ENCODE assay signal across 12 cellular contexts in the genomic region with DNA sequence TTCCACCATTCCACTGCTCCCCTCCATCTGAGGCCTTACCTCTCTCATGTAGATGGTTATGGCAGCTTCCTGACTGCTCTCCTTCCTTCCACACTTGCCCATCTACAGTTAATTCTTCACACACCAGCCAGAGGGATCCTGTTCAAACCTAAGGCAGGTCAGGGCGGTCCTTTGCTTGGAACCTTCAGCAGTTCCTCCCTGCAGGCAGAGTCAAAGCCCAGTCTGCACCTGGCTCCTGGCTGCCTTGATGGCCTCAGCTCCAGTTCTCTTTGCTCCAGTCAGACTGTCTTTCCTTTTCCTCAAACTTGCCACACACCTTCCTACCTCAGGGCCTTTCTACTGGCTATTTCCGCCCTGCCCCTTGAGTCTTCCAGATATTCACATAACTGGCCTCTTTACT. TPM values are rescaled to one million over a fixed set of nuclear protein-coding genes. Genes with fewer than 3 reads are reported as not detected.
DNase-seq lines count a peak whose midpoint lies in the region; ATAC-seq and TF ChIP-seq lines count a peak whose summit lies in the region.
"Had no signal": no experiment of that assay in that cellular context is flagged by ENCODE, and none has a peak within 500 bp of the region (broad histone marks: within the 10 kb centered on the region; RNA-seq: fewer than 3 reads in every experiment).

No MANE protein-coding gene starts in this region.

- H2AFZ ChIP-seq in Loucy (ENCODE audit: low read length): peak overlapping the region; percentile 96

- H3K4me3 ChIP-seq in Loucy (ENCODE audit: low read length, poor library complexity, severe bottlenecking): peak overlapping the region; percentile 72
- H3K4me3 ChIP-seq in uterus: no peak overlapping the region
- H3K4me3 ChIP-seq: upper lobe of left lung had no signal

- no peaks in the 10 kb centered on the region for H3K36me3 Mint-ChIP-seq in activated T-cell treated with anti-CD3 and anti-CD28 coated beads, Interleukin-2, amount 50 U/mL, for 24 hours (ENCODE audit: low read depth)
- H3K36me3 Mint-ChIP-seq in activated naive CD8-positive, alpha-beta T cell treated with anti-CD3 and anti-CD28 coated beads for 36 hours: peaks cover 5% of the 10 kb centered on the region
- peaks cover 2 to 5% of the 10 kb centered on the region in 2 donors for H3K36me3 Mint-ChIP-seq in stimulated activated naive B cell treated with anti-CD40 and anti-IgM and Interleukin-4, amounts not matched to agents 10 μg/mL and 1 μg/mL and 100 μg/mL, for 72 hours

- H3F3A ChIP-seq in Loucy (ENCODE audit: low read depth): 0 out of 2 replicates have a peak, but pooled peaks cover 3% of the 10 kb centered on the region

- no peaks in the 10 kb centered on the region for H3K79me2 ChIP-seq in Loucy (ENCODE audit: insufficient read depth, low read length)

- peaks cover 83% of the 10 kb centered on the region for H3K4me1 Mint-ChIP-seq in activated T-cell treated with anti-CD3 and anti-CD28 coated beads, Interleukin-2, amount 50 U/mL, for 24 hours (ENCODE audit: low read depth)
- H3K4me1 Mint-ChIP-seq in activated naive CD8-positive, alpha-beta T cell treated with anti-CD3 and anti-CD28 coated beads for 36 hours: peaks cover 70% of the 10 kb centered on the region
- peaks cover 43 to 72% of the 10 kb centered on the region in 2 donors for H3K4me1 Mint-ChIP-seq in stimulated activated naive B cell treated with anti-CD40 and anti-IgM and Interleukin-4, amounts not matched to agents 10 μg/mL and 1 μg/mL and 100 μg/mL, for 72 hours

- no peaks in the 10 kb centered on the region for H3K27me3 Mint-ChIP-seq in activated T-cell treated with anti-CD3 and anti-CD28 coated beads, Interleukin-2, amount 50 U/mL, for 24 hours
- H3K27me3 Mint-ChIP-seq in activated naive CD8-positive, alpha-beta T cell treated with anti-CD3 and anti-CD28 coated beads for 36 hours: no peaks in the 10 kb centered on the region
- no peaks in the 10 kb centered on the region for H3K27me3 Mint-ChIP-seq in stimulated activated naive B cell treated with anti-CD40 and anti-IgM and Interleukin-4, amounts not matched to agents 10 μg/mL and 1 μg/mL and 100 μg/mL, for 72 hours

- H3K4me2 ChIP-seq in Loucy (ENCODE audit: low read depth, low read length, poor library complexity, severe bottlenecking): peak overlapping the region; percentile 81

- TF ChIP-seq CTCF in Loucy (conservative IDR thresholded peaks at IDR 0.05; ENCODE audit: low read length) (no peak), uterus (IDR thresholded peaks at IDR 0.05) (no peak)

- peak overlapping the region; percentile 96 for H3K27ac Mint-ChIP-seq in activated T-cell treated with anti-CD3 and anti-CD28 coated beads, Interleukin-2, amount 50 U/mL, for 24 hours
- H3K27ac Mint-ChIP-seq in activated naive CD8-positive, alpha-beta T cell treated with anti-CD3 and anti-CD28 coated beads for 36 hours: peak overlapping the region; percentile 96
- H3K27ac Mint-ChIP-seq in stimulated activated naive B cell treated with anti-CD40 and anti-IgM and Interleukin-4, amounts not matched to agents 10 μg/mL and 1 μg/mL and 100 μg/mL, for 72 hours: peak overlapping the region; percentile 93
- H3K27ac Mint-ChIP-seq: HFFc6 had no signal

- no peaks in the 10 kb centered on the region for H3K9me2 ChIP-seq in Loucy (replicated peaks; ENCODE audit: low read depth, low read length)

- no peak overlapping the region for H3K27ac ChIP-seq in uterus

- no peaks in the 10 kb centered on the region for H4K20me1 ChIP-seq in Loucy (ENCODE audit: insufficient read depth, low read length, poor library complexity, severe bottlenecking)

- H3K27me3 ChIP-seq in Loucy (ENCODE audit: insufficient read depth, low read length, poor library complexity, severe bottlenecking) (no peaks in the 10 kb centered on the region), uterus (no peaks in the 10 kb centered on the region)
- H3K27me3 ChIP-seq: upper lobe of left lung had no signal

- H3K36me3 ChIP-seq in Loucy (ENCODE audit: insufficient read depth, low read length) (no peaks in the 10 kb centered on the region), uterus (no peaks in the 10 kb centered on the region)
- H3K36me3 ChIP-seq: upper lobe of left lung had no signal

- no peak for TF ChIP-seq POLR2A in uterus (IDR thresholded peaks at IDR 0.05)

- peak overlapping the region; percentile 81 for H3K4me3 Mint-ChIP-seq in activated T-cell treated with anti-CD3 and anti-CD28 coated beads, Interleukin-2, amount 50 U/mL, for 24 hours
- peak overlapping the region; percentile 88 for H3K4me3 Mint-ChIP-seq in activated naive CD8-positive, alpha-beta T cell treated with anti-CD3 and anti-CD28 coated beads for 36 hours
- peak overlapping the region; percentile 84 to 86 for H3K4me3 Mint-ChIP-seq in stimulated activated naive B cell treated with anti-CD40 and anti-IgM and Interleukin-4, amounts not matched to agents 10 μg/mL and 1 μg/mL and 100 μg/mL, for 72 hours
- H3K4me3 Mint-ChIP-seq: HFFc6 had no signal

- H3K9ac ChIP-seq in Loucy (ENCODE audit: low read depth, low read length, poor library complexity, severe bottlenecking): peak overlapping the region; percentile 58

- no peak for DNase-seq in activated T-cell treated with anti-CD3 and anti-CD28 coated beads, Interleukin-2, amount 50 U/mL, for 24 hours
- no peak for DNase-seq in activated T-cell treated with anti-CD3 and anti-CD28 coated beads, Interleukin-2, amount 50 U/mL, for 48 hours
- DNase-seq in activated naive CD8-positive, alpha-beta T cell treated with anti-CD3 and anti-CD28 coated beads for 36 hours: no peak
- DNase-seq in stimulated activated naive B cell treated with anti-CD40 and anti-IgM and Interleukin-4, amounts not matched to agents 10 μg/mL and 1 μg/mL and 100 μg/mL, for 72 hours: no peak
- DNase-seq in uterus: no peak
- DNase-seq: activated CD4-positive, alpha-beta T cell treated with anti-CD3 and anti-CD28 coated beads for 1 hour; HFFc6; stimulated activated CD4-positive, alpha-beta T cell treated with anti-CD3 and anti-CD28 coated beads, Interleukin-15, amount 100 ng/mL, for 24 hours; upper lobe of left lung had no signal

- H3K9me3 ChIP-seq in Loucy (ENCODE audit: insufficient read depth, low read depth, low read length): no peaks in the 10 kb centered on the region
- no peaks in the 10 kb centered on the region for H3K9me3 ChIP-seq in uterus
- H3K9me3 ChIP-seq: upper lobe of left lung had no signal

- no peak for ATAC-seq in stimulated activated naive B cell treated with anti-CD40 and anti-IgM and Interleukin-4, amounts not matched to agents 10 μg/mL and 1 μg/mL and 100 μg/mL, for 72 hours (replicated peaks)
- ATAC-seq in HG02852 (IDR thresholded peaks at IDR 0.05; ENCODE audit: unreplicated experiment) (no peak), GM21381 (IDR thresholded peaks at IDR 0.05; ENCODE audit: unreplicated experiment) (no peak)

- intact Hi-C loops in uterus (cut with DNase I; ENCODE audit: low total_unique reads): no loop called here

- H3K9me3 Mint-ChIP-seq in activated T-cell treated with anti-CD3 and anti-CD28 coated beads, Interleukin-2, amount 50 U/mL, for 24 hours: peaks cover 2% of the 10 kb centered on the region
- no peaks in the 10 kb centered on the region for H3K9me3 Mint-ChIP-seq in activated naive CD8-positive, alpha-beta T cell treated with anti-CD3 and anti-CD28 coated beads for 36 hours
- H3K9me3 Mint-ChIP-seq in stimulated activated naive B cell treated with anti-CD40 and anti-IgM and Interleukin-4, amounts not matched to agents 10 μg/mL and 1 μg/mL and 100 μg/mL, for 72 hours: no peaks in the 10 kb centered on the region
- H3K9me3 Mint-ChIP-seq: HFFc6 had no signal

- peaks cover 31% of the 10 kb centered on the region for H3K4me1 ChIP-seq in Loucy (ENCODE audit: insufficient read depth, low read length, poor library complexity, severe bottlenecking)
- no peaks in the 10 kb centered on the region for H3K4me1 ChIP-seq in uterus

RNA-seq across cellular contexts. Expression of a gene that starts 30.2 kb away (rescaled TPM):
- total RNA-seq in activated naive CD8-positive, alpha-beta T cell treated with anti-CD3 and anti-CD28 coated beads for 36 hours: 10 to 100 TPM; 51.2 to 54.0 TPM
- 100 to 1,000 TPM in 1 of 4 donors, 10 to 100 TPM in 3; 55.1 to 134 (median 87.3) TPM for total RNA-seq in uterus
